Comparison of ENCODE assay signal across 21 cellular contexts in the genomic region with DNA sequence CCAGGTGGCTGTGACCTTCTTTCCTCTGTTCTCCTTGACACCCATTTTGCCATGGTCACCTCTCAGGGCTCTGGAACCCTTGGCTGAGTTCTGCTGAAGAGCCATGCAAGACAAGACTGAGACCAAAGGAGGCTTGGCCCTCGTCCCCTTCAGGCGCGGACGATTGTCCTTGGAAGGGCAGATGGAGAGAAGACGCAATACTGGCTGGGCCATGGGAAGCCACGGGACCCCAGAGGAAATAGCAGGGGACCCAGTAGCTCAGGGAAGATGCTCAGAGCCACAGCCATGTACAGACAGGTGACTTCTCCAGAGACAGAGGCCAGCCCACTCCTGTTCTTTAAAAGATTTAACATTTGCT.
"Had no signal": no experiment of that assay in that cellular context is flagged by ENCODE, and none has a peak within 500 bp of the region (broad histone marks: within the 10 kb centered on the region; RNA-seq: fewer than 3 reads in every experiment).

No MANE protein-coding gene starts in this region.

- H3K36me3 ChIP-seq: esophagus muscularis mucosa, pancreas, tibial nerve had no signal

- H3K27ac Mint-ChIP-seq: dendritic cell treated with granulocyte-macrophage colony-stimulating factor and Interleukin-4, amounts not matched to agents 40 ng/mL and 50 ng/mL, for 4 days; effector memory CD8-positive, alpha-beta T cell; immature natural killer cell; natural killer cell; progenitor cell of endocrine pancreas; stimulated activated memory B cell treated with anti-CD40 and anti-IgM and Interleukin-4, amounts not matched to agents 10 μg/mL and 1 μg/mL and 100 μg/mL, for 72 hours; stimulated activated naive CD8-positive, alpha-beta T cell treated with anti-CD3 and anti-CD28 coated beads, Interleukin-15, amount 100 ng/mL, for 72 hours had no signal

- H3K4me3 Mint-ChIP-seq: dendritic cell treated with granulocyte-macrophage colony-stimulating factor and Interleukin-4, amounts not matched to agents 40 ng/mL and 50 ng/mL, for 4 days; effector memory CD8-positive, alpha-beta T cell; immature natural killer cell; natural killer cell; neural crest cell; stimulated activated memory B cell treated with anti-CD40 and anti-IgM and Interleukin-4, amounts not matched to agents 10 μg/mL and 1 μg/mL and 100 μg/mL, for 72 hours; stimulated activated naive CD8-positive, alpha-beta T cell treated with anti-CD3 and anti-CD28 coated beads, Interleukin-15, amount 100 ng/mL, for 72 hours had no signal

- H3K4me1 ChIP-seq: pancreas, testis, tibial nerve had no signal

- DNase-seq: cerebellar nuclear complex; effector memory CD8-positive, alpha-beta T cell; immature natural killer cell; kidney glomerular epithelial cell; mammary epithelial cell; natural killer cell; occipital lobe; right cardiac atrium; stimulated activated CD4-positive, alpha-beta T cell treated with anti-CD3 and anti-CD28 coated beads, Interleukin-1b, Interleukin-23, amount 100 ng/mL, for 48 hours; stimulated activated CD4-positive, alpha-beta T cell treated with anti-CD3 and anti-CD28 coated beads, Interleukin-4, amount 100 ng/mL, for 24 hours; stimulated activated naive CD8-positive, alpha-beta T cell treated with anti-CD3 and anti-CD28 coated beads, Interleukin-15, amount 100 ng/mL, for 72 hours; testis had no signal

- H3K27me3 ChIP-seq: esophagus muscularis mucosa, pancreas, testis, tibial nerve had no signal

- H3K27me3 Mint-ChIP-seq: stimulated activated memory B cell treated with anti-CD40 and anti-IgM and Interleukin-4, amounts not matched to agents 10 μg/mL and 1 μg/mL and 100 μg/mL, for 72 hours; stimulated activated naive CD8-positive, alpha-beta T cell treated with anti-CD3 and anti-CD28 coated beads, Interleukin-15, amount 100 ng/mL, for 72 hours had no signal

- H3K9me3 Mint-ChIP-seq: dendritic cell treated with granulocyte-macrophage colony-stimulating factor and Interleukin-4, amounts not matched to agents 40 ng/mL and 50 ng/mL, for 4 days; effector memory CD8-positive, alpha-beta T cell; immature natural killer cell; natural killer cell; neural crest cell; stimulated activated memory B cell treated with anti-CD40 and anti-IgM and Interleukin-4, amounts not matched to agents 10 μg/mL and 1 μg/mL and 100 μg/mL, for 72 hours; stimulated activated naive CD8-positive, alpha-beta T cell treated with anti-CD3 and anti-CD28 coated beads, Interleukin-15, amount 100 ng/mL, for 72 hours had no signal

- H3K36me3 Mint-ChIP-seq: immature natural killer cell; natural killer cell; stimulated activated memory B cell treated with anti-CD40 and anti-IgM and Interleukin-4, amounts not matched to agents 10 μg/mL and 1 μg/mL and 100 μg/mL, for 72 hours had no signal

- H3K4me3 ChIP-seq: esophagus muscularis mucosa, pancreas, testis, tibial nerve had no signal

- H3K9me3 ChIP-seq: esophagus muscularis mucosa, pancreas, testis, tibial nerve had no signal

- H3K4me1 Mint-ChIP-seq: immature natural killer cell; natural killer cell; neural crest cell; stimulated activated naive CD8-positive, alpha-beta T cell treated with anti-CD3 and anti-CD28 coated beads, Interleukin-15, amount 100 ng/mL, for 72 hours had no signal

- H3K27ac ChIP-seq: epithelial cell of prostate, esophagus muscularis mucosa, pancreas, testis, tibial nerve had no signal

- ATAC-seq: effector memory CD8-positive, alpha-beta T cell; left lobe of liver; natural killer cell; pancreas; right cardiac atrium; stimulated activated memory B cell treated with anti-CD40 and anti-IgM and Interleukin-4, amounts not matched to agents 10 μg/mL and 1 μg/mL and 100 μg/mL, for 72 hours; stimulated activated naive CD8-positive, alpha-beta T cell treated with anti-CD3 and anti-CD28 coated beads, Interleukin-15, amount 100 ng/mL, for 72 hours had no signal
